Comparison of ENCODE assay signal across 8 cellular contexts in genomic region chr21:10121816-10122455, GRCh38.
DNase-seq lines count a peak whose midpoint lies in the region; ATAC-seq and TF ChIP-seq lines count a peak whose summit lies in the region.
"Not testable (repeated sequence)": the region's sequence is repeated elsewhere in the genome, so short reads cannot be mapped to it uniquely, and the experiment has no call there.

No MANE protein-coding gene starts in this region.

- POLR2A ChIA-PET in PC-3 (lab: Charles Lee; ENCODE audit: unreplicated experiment) = not testable (repeated sequence)

- BruUV-seq in PC-3 (replicated peaks; lab: Mats Ljungman, UMichigan) = not testable (repeated sequence)

- not testable (repeated sequence) for H3K9me3 Mint-ChIP-seq in natural killer cell treated with Interleukin-12 subunit alpha and Interleukin-12 subunit beta and Interleukin-15 and Interleukin-18, amount 100 ng/mL, for 72 hours

- not testable (repeated sequence) for H2AFZ ChIP-seq in PC-3 (ENCODE audit: low read length)

- WGBS in right cardiac atrium = 63% methylated on average over 31 of the region's 33 CpGs

- not testable (repeated sequence) for ATAC-seq in PC-3; right cardiac atrium; left lobe of liver; natural killer cell treated with Interleukin-12 subunit alpha and Interleukin-12 subunit beta and Interleukin-15 and Interleukin-18, amount 100 ng/mL, for 72 hours; upper lobe of right lung

- not testable (repeated sequence) for H3K4me3 ChIP-seq in PC-3 (ENCODE audit: low read length); right cardiac atrium (ENCODE audit: low read length); upper lobe of right lung

- H4K20me1 ChIP-seq in PC-3 (ENCODE audit: low read length) = not testable (repeated sequence)

- not testable (repeated sequence) for H3K4me1 Mint-ChIP-seq in natural killer cell treated with Interleukin-12 subunit alpha and Interleukin-12 subunit beta and Interleukin-15 and Interleukin-18, amount 100 ng/mL, for 72 hours (ENCODE audit: low read depth in 2 of 2)

- not testable (repeated sequence) for H3K4me3 Mint-ChIP-seq in natural killer cell treated with Interleukin-12 subunit alpha and Interleukin-12 subunit beta and Interleukin-15 and Interleukin-18, amount 100 ng/mL, for 72 hours

- H3K27ac Mint-ChIP-seq in natural killer cell treated with Interleukin-12 subunit alpha and Interleukin-12 subunit beta and Interleukin-15 and Interleukin-18, amount 100 ng/mL, for 72 hours = not testable (repeated sequence)

- intact Hi-C loops in PC-3 (cut with micrococcal nuclease); right cardiac atrium (cut with DNase I); posterior vena cava (cut with DNase I); upper lobe of right lung (cut with DNase I): not testable (repeated sequence)

- not testable (repeated sequence) for H3K27ac ChIP-seq in PC-3 (ENCODE audit: low read length); right cardiac atrium (ENCODE audit: low read length); upper lobe of right lung

- peak; percentile 5 for DNase-seq in GM10266 (ENCODE audit: extremely low spot score)
- DNase-seq in PC-3 = peak; percentile 0
- DNase-seq in SK-N-DZ (ENCODE audit: low spot score) = peak; percentile 0
- DNase-seq in right cardiac atrium = peak in 2 of 3 donors; percentile 26 to 35
- peak; percentile 40 for DNase-seq in left lobe of liver (ENCODE audit: low spot score)
- peak; percentile 52 for DNase-seq in natural killer cell treated with Interleukin-12 subunit alpha and Interleukin-12 subunit beta and Interleukin-15 and Interleukin-18, amount 100 ng/mL, for 72 hours (ENCODE audit: low spot score)
- DNase-seq in posterior vena cava (ENCODE audit: low spot score) = peak; percentile 74
- DNase-seq in upper lobe of right lung = peak; percentile 29

- H3K9me3 ChIP-seq in PC-3 (ENCODE audit: low read length); right cardiac atrium (ENCODE audit: control insufficient read depth, low read length); upper lobe of right lung: not testable (repeated sequence)

- H3K36me3 ChIP-seq in PC-3 (ENCODE audit: low read depth, low read length); upper lobe of right lung: not testable (repeated sequence)

- H3K36me3 Mint-ChIP-seq in natural killer cell treated with Interleukin-12 subunit alpha and Interleukin-12 subunit beta and Interleukin-15 and Interleukin-18, amount 100 ng/mL, for 72 hours = not testable (repeated sequence)

- H3K9me2 ChIP-seq in PC-3 (replicated peaks; ENCODE audit: low read length) = not testable (repeated sequence)

- not testable (repeated sequence) for H3K27me3 Mint-ChIP-seq in natural killer cell treated with Interleukin-12 subunit alpha and Interleukin-12 subunit beta and Interleukin-15 and Interleukin-18, amount 100 ng/mL, for 72 hours

- H3K9ac ChIP-seq in PC-3 (ENCODE audit: low read length) = not testable (repeated sequence)

- H3K79me2 ChIP-seq in PC-3 (ENCODE audit: low read length) = not testable (repeated sequence)

- CTCF ChIA-PET in PC-3 (lab: Charles Lee) = not testable (repeated sequence)

- H3K4me2 ChIP-seq in PC-3 (ENCODE audit: low read length) = not testable (repeated sequence)

- TF ChIP-seq CTCF in GM10266 (IDR thresholded peaks at IDR 0.05; ENCODE audit: control insufficient read depth, insufficient read depth, low read depth, missing control alignments); PC-3 (conservative IDR thresholded peaks at IDR 0.05; ENCODE audit: low read depth, low read length); upper lobe of right lung (IDR thresholded peaks at IDR 0.05): not testable (repeated sequence)

- not testable (repeated sequence) for H3K27me3 ChIP-seq in PC-3 (ENCODE audit: low read length); right cardiac atrium (ENCODE audit: control insufficient read depth, insufficient read depth); upper lobe of right lung

- not testable (repeated sequence) for H3K4me1 ChIP-seq in PC-3 (ENCODE audit: insufficient read depth, low read length); right cardiac atrium (ENCODE audit: control insufficient read depth, insufficient read depth, low read length); upper lobe of right lung

- not testable (repeated sequence) for H3F3A ChIP-seq in PC-3 (ENCODE audit: low read length, unreplicated experiment)

Comparison
In these comparisons a context has a peak if more than half of its experiments do, and no peak if none do; other contexts are left out.
1. DNase-seq: peak in every context shown above with its lines; median percentile 74 in posterior vena cava; 52 in natural killer cell treated with Interleukin-12 subunit alpha and Interleukin-12 subunit beta and Interleukin-15 and Interleukin-18, amount 100 ng/mL, for 72 hours; 40 in left lobe of liver; 30 in right cardiac atrium; 29 in upper lobe of right lung; 5 in GM10266; 0 in PC-3; 0 in SK-N-DZ.